In the genomic region with DNA sequence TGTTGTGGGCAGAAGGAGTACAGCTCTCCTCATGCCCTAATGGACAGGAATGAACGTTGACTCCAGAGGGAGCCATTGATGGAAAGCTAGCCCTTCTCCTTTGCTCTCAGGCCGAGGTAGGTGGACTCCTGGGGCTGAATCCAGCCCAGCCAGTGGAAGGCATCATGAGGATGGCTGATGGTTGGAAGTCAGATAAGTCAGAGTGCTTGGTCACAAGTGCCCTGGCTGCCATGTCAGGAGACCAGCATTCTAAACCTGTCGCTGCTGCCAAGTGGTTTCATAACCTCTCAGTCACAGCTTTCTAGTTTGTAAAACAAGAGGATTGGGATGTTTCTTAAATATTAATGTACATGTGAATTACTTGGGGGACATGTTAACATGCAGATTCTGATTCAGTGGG, we compare ENCODE assay signal across 34 cellular contexts.
"Had no signal": no experiment of that assay in that cellular context is flagged by ENCODE, and none has a peak within 500 bp of the region (broad histone marks: within the 10 kb centered on the region; RNA-seq: fewer than 3 reads in every experiment).

No MANE protein-coding gene starts in this region.

- H3K27me3 Mint-ChIP-seq: activated B cell treated with CpG ODN at 0.5 μM for 24 hours; activated CD8-positive, alpha-beta memory T cell treated with anti-CD3 and anti-CD28 coated beads, Interleukin-2, amount 10 ng/mL, durations not matched to agents 7 days and 5 days; activated naive CD4-positive, alpha-beta T cell treated with anti-CD3 and anti-CD28 coated beads, Interleukin-2, amount 50 U/mL, for 24 hours; activated naive CD8-positive, alpha-beta T cell treated with anti-CD3 and anti-CD28 coated beads for 36 hours; activated naive CD8-positive, alpha-beta T cell treated with anti-CD3 and anti-CD28 coated beads, Interleukin-2, amount 50 U/mL, for 24 hours; central memory CD8-positive, alpha-beta T cell; effector memory CD8-positive, alpha-beta T cell; T-helper 17 cell had no signal

- H3K4me1 ChIP-seq: esophagus squamous epithelium had no signal

- H3K4me1 Mint-ChIP-seq: activated CD8-positive, alpha-beta memory T cell treated with anti-CD3 and anti-CD28 coated beads, Interleukin-2, amount 10 ng/mL, durations not matched to agents 7 days and 5 days; activated naive CD4-positive, alpha-beta T cell treated with anti-CD3 and anti-CD28 coated beads, Interleukin-2, amount 50 U/mL, for 24 hours; activated naive CD8-positive, alpha-beta T cell treated with anti-CD3 and anti-CD28 coated beads for 36 hours; central memory CD8-positive, alpha-beta T cell had no signal

- H3K27me3 ChIP-seq: adrenal gland, body of pancreas, esophagus squamous epithelium had no signal

- ATAC-seq: activated CD4-positive, CD25-positive, alpha-beta regulatory T cell treated with anti-CD3 and anti-CD28 coated beads, Interleukin-2, amount 50 U/mL, for 24 hours; activated CD8-positive, alpha-beta memory T cell treated with anti-CD3 and anti-CD28 coated beads, Interleukin-2, amount 10 ng/mL, durations not matched to agents 7 days and 5 days; activated CD8-positive, alpha-beta T cell treated with anti-CD3 and anti-CD28 coated beads, Interleukin-2, amount 10 ng/mL, durations not matched to agents 7 days and 5 days; activated naive CD8-positive, alpha-beta T cell treated with anti-CD3 and anti-CD28 coated beads, Interleukin-2, amount 50 U/mL, for 24 hours; body of pancreas; effector memory CD8-positive, alpha-beta T cell; T-helper 17 cell had no signal

- H3K36me3 Mint-ChIP-seq: activated CD8-positive, alpha-beta memory T cell treated with anti-CD3 and anti-CD28 coated beads, Interleukin-2, amount 10 ng/mL, durations not matched to agents 7 days and 5 days had no signal

- H3K4me3 ChIP-seq: adrenal gland, body of pancreas, coronary artery, esophagus squamous epithelium had no signal

- H3K27ac Mint-ChIP-seq: activated B cell treated with CpG ODN at 0.5 μM for 24 hours; activated CD8-positive, alpha-beta memory T cell treated with anti-CD3 and anti-CD28 coated beads, Interleukin-2, amount 10 ng/mL, durations not matched to agents 7 days and 5 days; activated CD8-positive, alpha-beta T cell treated with anti-CD3 and anti-CD28 coated beads, Interleukin-2, amount 10 ng/mL, durations not matched to agents 7 days and 5 days; activated naive CD4-positive, alpha-beta T cell treated with anti-CD3 and anti-CD28 coated beads for 36 hours; activated naive CD4-positive, alpha-beta T cell treated with anti-CD3 and anti-CD28 coated beads, Interleukin-2, amount 50 U/mL, for 24 hours; activated naive CD8-positive, alpha-beta T cell treated with anti-CD3 and anti-CD28 coated beads for 36 hours; activated naive CD8-positive, alpha-beta T cell treated with anti-CD3 and anti-CD28 coated beads, Interleukin-2, amount 50 U/mL, for 24 hours; activated T-helper 1 cell treated with anti-CD3 and anti-CD28 coated beads, Interleukin-12 subunit alpha, Interleukin-12 subunit beta, Interleukin-2, Interleukin-4 antibody, amounts not matched to agents 30 ng/mL and 10 ng/mL and 1 ng/mL, durations not matched to agents 14 hours and 24 hours and 36 hours; activated T-helper 2 cell treated with anti-CD3 and anti-CD28 coated beads, Interferon-gamma antibody, Interleukin-2, Interleukin-4, amounts not matched to agents 10 μg/mL and 5 μg/mL and 100 μg/mL, durations not matched to agents 14 hours and 24 hours and 36 hours; effector memory CD8-positive, alpha-beta T cell; T-helper 17 cell; T-helper 2 cell treated with Interferon-gamma antibody and Interleukin-4, amounts not matched to agents 5 μg/mL and 100 μg/mL, for 36 hours had no signal

- H3K9me3 Mint-ChIP-seq: activated naive CD4-positive, alpha-beta T cell treated with anti-CD3 and anti-CD28 coated beads for 36 hours; activated naive CD4-positive, alpha-beta T cell treated with anti-CD3 and anti-CD28 coated beads, Interleukin-2, amount 50 U/mL, for 24 hours; activated naive CD8-positive, alpha-beta T cell treated with anti-CD3 and anti-CD28 coated beads, Interleukin-2, amount 50 U/mL, for 24 hours; activated T-helper 1 cell treated with anti-CD3 and anti-CD28 coated beads, Interleukin-12 subunit alpha, Interleukin-12 subunit beta, Interleukin-2, Interleukin-4 antibody, amounts not matched to agents 30 ng/mL and 10 ng/mL and 1 ng/mL, durations not matched to agents 14 hours and 24 hours and 36 hours; activated T-helper 2 cell treated with anti-CD3 and anti-CD28 coated beads, Interferon-gamma antibody, Interleukin-2, Interleukin-4, amounts not matched to agents 10 μg/mL and 5 μg/mL and 100 μg/mL, durations not matched to agents 14 hours and 24 hours and 36 hours; central memory CD8-positive, alpha-beta T cell; effector memory CD8-positive, alpha-beta T cell; T-helper 2 cell treated with Interferon-gamma antibody and Interleukin-4, amounts not matched to agents 5 μg/mL and 100 μg/mL, for 36 hours had no signal

- H3K27ac ChIP-seq: adrenal gland, coronary artery, epithelial cell of prostate, esophagus squamous epithelium, WERI-Rb-1 had no signal

- H3K9me3 ChIP-seq: adrenal gland, body of pancreas, esophagus squamous epithelium had no signal

- DNase-seq: activated B cell treated with CpG ODN at 0.5 μM for 24 hours; activated CD4-positive, alpha-beta T cell treated with anti-CD3 and anti-CD28 coated beads for 48 hours; activated CD4-positive, alpha-beta T cell treated with anti-CD3 and anti-CD28 coated beads, Interleukin-2, amount 50 U/mL, for 1 hour; activated CD4-positive, alpha-beta T cell treated with anti-CD3 and anti-CD28 coated beads, Interleukin-2, amount 50 U/mL, for 48 hours; activated CD8-positive, alpha-beta memory T cell treated with anti-CD3 and anti-CD28 coated beads, Interleukin-2, amount 10 ng/mL, durations not matched to agents 7 days and 5 days; activated CD8-positive, alpha-beta memory T cell treated with anti-CD3 and anti-CD28 coated beads, Interleukin-2, amount 50 U/mL, for 4 hours; activated CD8-positive, alpha-beta T cell treated with anti-CD3 and anti-CD28 coated beads, Interleukin-2, amount 10 ng/mL, durations not matched to agents 7 days and 5 days; activated effector memory CD4-positive, alpha-beta T cell treated with anti-CD3 and anti-CD28 coated beads, Interleukin-2, amount 50 U/mL, for 16 hours; activated naive CD4-positive, alpha-beta T cell treated with anti-CD3 and anti-CD28 coated beads for 36 hours; activated naive CD8-positive, alpha-beta T cell treated with anti-CD3 and anti-CD28 coated beads for 36 hours; activated naive CD8-positive, alpha-beta T cell treated with anti-CD3 and anti-CD28 coated beads, Interleukin-2, amount 50 U/mL, for 24 hours; activated T-cell treated with anti-CD3 and anti-CD28 coated beads, Interleukin-2, amount 50 U/mL, for 1 hour; activated T-cell treated with anti-CD3 and anti-CD28 coated beads, Interleukin-2, amount 50 U/mL, for 48 hours; adrenal gland; amygdala; aorta; body of pancreas; dermis blood vessel endothelial cell; effector CD4-positive, alpha-beta T cell; effector memory CD8-positive, alpha-beta T cell; esophagus squamous epithelium; foreskin melanocyte; T-helper 1 cell; T-helper 17 cell; T1000; WERI-Rb-1 had no signal

- H3K36me3 ChIP-seq: adrenal gland, WERI-Rb-1 had no signal

- H3K4me3 Mint-ChIP-seq: activated B cell treated with CpG ODN at 0.5 μM for 24 hours; activated CD8-positive, alpha-beta memory T cell treated with anti-CD3 and anti-CD28 coated beads, Interleukin-2, amount 10 ng/mL, durations not matched to agents 7 days and 5 days; activated CD8-positive, alpha-beta T cell treated with anti-CD3 and anti-CD28 coated beads, Interleukin-2, amount 10 ng/mL, durations not matched to agents 7 days and 5 days; activated naive CD4-positive, alpha-beta T cell treated with anti-CD3 and anti-CD28 coated beads for 36 hours; activated naive CD4-positive, alpha-beta T cell treated with anti-CD3 and anti-CD28 coated beads, Interleukin-2, amount 50 U/mL, for 24 hours; activated naive CD8-positive, alpha-beta T cell treated with anti-CD3 and anti-CD28 coated beads for 36 hours; activated naive CD8-positive, alpha-beta T cell treated with anti-CD3 and anti-CD28 coated beads, Interleukin-2, amount 50 U/mL, for 24 hours; activated T-helper 1 cell treated with anti-CD3 and anti-CD28 coated beads, Interleukin-12 subunit alpha, Interleukin-12 subunit beta, Interleukin-2, Interleukin-4 antibody, amounts not matched to agents 30 ng/mL and 10 ng/mL and 1 ng/mL, durations not matched to agents 14 hours and 24 hours and 36 hours; central memory CD8-positive, alpha-beta T cell; effector memory CD8-positive, alpha-beta T cell; T-helper 17 cell; T-helper 2 cell treated with Interferon-gamma antibody and Interleukin-4, amounts not matched to agents 5 μg/mL and 100 μg/mL, for 36 hours had no signal
